ENCODE assay signal across 3 cellular contexts in genomic region chr3:184433178-184433577, GRCh38. TPM values are rescaled to one million over a fixed set of nuclear protein-coding genes. Genes with fewer than 3 reads are reported as not detected.
"Had no signal": no experiment of that assay in that cellular context is flagged by ENCODE, and none has a peak within 500 bp of the region (broad histone marks: within the 10 kb centered on the region; RNA-seq: fewer than 3 reads in every experiment).

No MANE protein-coding gene starts in this region.

RNA-seq across cellular contexts. Expression of gene CHRD, which starts 53.3 kb away (rescaled TPM):
- polyA plus RNA-seq: IgD-negative memory B cell had no signal

RNA-seq across cellular contexts. Expression of gene THPO, which starts 55.2 kb away (rescaled TPM):
- total RNA-seq: HT1080, IMR-90 had no signal
- polyA plus RNA-seq: IMR-90 had no signal
